In the genomic region with DNA sequence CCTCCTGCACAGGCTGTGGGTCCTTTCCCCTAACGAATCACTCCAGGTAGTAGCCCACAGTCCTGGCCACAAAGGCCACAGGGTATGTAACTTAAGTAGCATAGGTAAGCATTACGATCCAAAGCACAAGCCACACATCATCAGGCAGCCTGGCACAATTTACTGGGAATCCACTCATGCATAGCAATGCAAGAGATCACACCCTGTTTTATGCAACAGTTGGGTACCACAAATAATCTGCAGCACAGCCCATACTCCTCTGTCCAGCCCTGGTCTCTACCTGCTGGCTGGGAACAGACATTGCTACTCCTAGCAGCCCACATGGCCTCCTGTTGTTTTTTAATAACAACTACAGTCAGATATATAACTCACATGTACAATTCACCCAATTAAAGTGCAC, we compare ENCODE assay signal across 10 cellular contexts. TPM values are rescaled to one million over a fixed set of nuclear protein-coding genes. Genes with fewer than 3 reads are reported as not detected.
A peak's percentile ranks its signal among the peaks of the same experiment; 100 is the strongest.
DNase-seq lines count a peak whose midpoint lies in the region; ATAC-seq, FAIRE-seq and TF ChIP-seq lines count a peak whose summit lies in the region.
"Had no signal": no experiment of that assay in that cellular context is flagged by ENCODE, and none has a peak within 500 bp of the region (broad histone marks: within the 10 kb centered on the region; RNA-seq: fewer than 3 reads in every experiment).

No MANE protein-coding gene starts in this region.

- H3K36me3 Mint-ChIP-seq in activated T-cell treated with anti-CD3 and anti-CD28 coated beads, Interleukin-2, amount 50 U/mL, for 4 hours (ENCODE audit: insufficient read depth), result no peaks in the 10 kb centered on the region
- H3K36me3 Mint-ChIP-seq in endothelial cell (ENCODE audit: low read depth, unreplicated experiment), result no peaks in the 10 kb centered on the region

- H3K27ac ChIP-seq in keratinocyte (ENCODE audit: control insufficient read depth, insufficient read depth, low read length) (no peak overlapping the region), thyroid gland (peak overlapping the region in 2 of 3 donors; percentile 15 to 26)

- H3K4me1 Mint-ChIP-seq in activated T-cell treated with anti-CD3 and anti-CD28 coated beads, Interleukin-2, amount 50 U/mL, for 4 hours (ENCODE audit: low read depth), result peaks cover 67% of the 10 kb centered on the region
- H3K4me1 Mint-ChIP-seq in endothelial cell (ENCODE audit: unreplicated experiment), result peaks cover 11% of the 10 kb centered on the region

- FAIRE-seq in keratinocyte (lab: Jason Lieb, UNC), result no peak
- FAIRE-seq: bronchial epithelial cell had no signal

- H3K27ac Mint-ChIP-seq in endothelial cell (ENCODE audit: unreplicated experiment), result no peak overlapping the region

- 42 to 47% methylated on average over 2 of the region's 2 CpGs for WGBS in thyroid gland, 2 donors

- H3K4me3 ChIP-seq in keratinocyte (ENCODE audit: control insufficient read depth in 2 of 3, extremely low read depth in 1 of 3, insufficient read depth in 2 of 3, low read depth in 1 of 3, low read length in 3 of 3) (no peak overlapping the region), thyroid gland (replicated peaks in 1 of 3) (no peak overlapping the region)
- H3K4me3 ChIP-seq: upper lobe of right lung had no signal

- TF ChIP-seq CTCF in keratinocyte (optimal IDR thresholded peaks at IDR 0.05 in 1 of 3, IDR thresholded peaks at IDR 0.05 in 1 of 3, conservative IDR thresholded peaks at IDR 0.05 in 1 of 3; ENCODE audit: extremely low read depth in 1 of 3, insufficient read depth in 2 of 3, low read length in 3 of 3) (no peak), thyroid gland (IDR thresholded peaks at IDR 0.05) (no peak), endothelial cell (IDR thresholded peaks at IDR 0.05; ENCODE audit: unreplicated experiment) (no peak)

- peaks cover 12% of the 10 kb centered on the region for H3K9me1 ChIP-seq in keratinocyte (ENCODE audit: control insufficient read depth, extremely low read depth, insufficient read depth, low read length)

- H3K79me2 ChIP-seq in keratinocyte (ENCODE audit: control insufficient read depth, insufficient read depth, low read length), result peaks cover 68% of the 10 kb centered on the region

- no peaks in the 10 kb centered on the region for H3K27me3 Mint-ChIP-seq in activated T-cell treated with anti-CD3 and anti-CD28 coated beads, Interleukin-2, amount 50 U/mL, for 4 hours (ENCODE audit: low read depth)
- peaks cover 4% of the 10 kb centered on the region for H3K27me3 Mint-ChIP-seq in endothelial cell (ENCODE audit: unreplicated experiment)

- H3K36me3 ChIP-seq in keratinocyte (ENCODE audit: control insufficient read depth in 2 of 2, extremely low read depth in 1 of 2, insufficient read depth in 2 of 2, low read length in 2 of 2) (no peaks in the 10 kb centered on the region), thyroid gland (no peaks in the 10 kb centered on the region)
- H3K36me3 ChIP-seq: upper lobe of right lung had no signal

- dilution Hi-C loops in keratinocyte (cut with MboI; ENCODE audit: extremely low pct_ligation_motif_present, low sequenced_read_pairs), result no loop called here

- DNase-seq in activated T-cell treated with anti-CD3 and anti-CD28 coated beads, Interleukin-2, amount 50 U/mL, for 48 hours, result peak; percentile 33
- DNase-seq in activated T-cell treated with anti-CD3 and anti-CD28 coated beads, Interleukin-2, amount 50 U/mL, for 4 hours, result no peak
- DNase-seq in SW480 (ENCODE audit: low spot score) (peak; percentile 57), keratinocyte (ENCODE audit: low read depth, low spot score) (peak; percentile 2), thyroid gland (peak; percentile 24 to 40), endothelial cell (ENCODE audit: low spot score) (no peak)
- DNase-seq in activated CD4-positive, alpha-beta T cell treated with anti-CD3 and anti-CD28 coated beads, Interleukin-2, amount 50 U/mL, for 1 hour, result no peak
- DNase-seq: upper lobe of right lung had no signal

- no peak overlapping the region for H3K4me2 ChIP-seq in keratinocyte (ENCODE audit: control insufficient read depth, extremely low read depth, insufficient read depth, low read depth, low read length)

- H3K9me3 ChIP-seq in keratinocyte (ENCODE audit: control insufficient read depth, low read depth, low read length) (no peaks in the 10 kb centered on the region), thyroid gland (no peaks in the 10 kb centered on the region)
- H3K9me3 ChIP-seq: upper lobe of right lung had no signal

- peaks cover 6% of the 10 kb centered on the region for H4K20me1 ChIP-seq in keratinocyte (ENCODE audit: control insufficient read depth, extremely low read depth, insufficient read depth, low read length)

- no peak overlapping the region for H2AFZ ChIP-seq in keratinocyte (ENCODE audit: control insufficient read depth, low read length)

- H3K9ac ChIP-seq in keratinocyte (ENCODE audit: control insufficient read depth, extremely low read depth, insufficient read depth, low read length), result no peak overlapping the region

- no peak overlapping the region for H3K4me3 Mint-ChIP-seq in activated T-cell treated with anti-CD3 and anti-CD28 coated beads, Interleukin-2, amount 50 U/mL, for 4 hours
- no peak overlapping the region for H3K4me3 Mint-ChIP-seq in endothelial cell (ENCODE audit: unreplicated experiment)

- intact Hi-C loops in thyroid gland (cut with DNase I), result no loop called here

- no peak for ATAC-seq in activated T-cell treated with anti-CD3 and anti-CD28 coated beads, Interleukin-2, amount 50 U/mL, for 4 hours
- no peak for ATAC-seq in GM21576 (IDR thresholded peaks at IDR 0.05; ENCODE audit: unreplicated experiment)

- no peak for TF ChIP-seq POLR2A in thyroid gland (IDR thresholded peaks at IDR 0.05)

- H3K4me1 ChIP-seq in keratinocyte (ENCODE audit: control insufficient read depth, extremely low read depth, insufficient read depth, low read length), result peaks cover 28% of the 10 kb centered on the region
- H3K4me1 ChIP-seq in thyroid gland, result peaks cover 14 to 34% of the 10 kb centered on the region in 2 donors

- H3K27me3 ChIP-seq in keratinocyte (ENCODE audit: control insufficient read depth, extremely low read depth, insufficient read depth, low read length) (no peaks in the 10 kb centered on the region), thyroid gland (no peaks in the 10 kb centered on the region)
- H3K27me3 ChIP-seq: upper lobe of right lung had no signal

- no peaks in the 10 kb centered on the region for H3K9me3 Mint-ChIP-seq in activated T-cell treated with anti-CD3 and anti-CD28 coated beads, Interleukin-2, amount 50 U/mL, for 4 hours
- H3K9me3 Mint-ChIP-seq in endothelial cell (ENCODE audit: unreplicated experiment), result no peaks in the 10 kb centered on the region

RNA-seq across cellular contexts. Expression of a gene that starts 34.3 kb away (rescaled TPM):
- total RNA-seq in activated T-cell treated with anti-CD3 and anti-CD28 coated beads, Interleukin-2, amount 50 U/mL, for 4 hours, result 10 to 100 TPM; 29.6 to 32.2 (median 30.0) TPM
- 26.6 to 40.2 TPM (median 32.7 TPM) in 3 replicates for polyA plus RNA-seq in keratinocyte
- polyA plus RNA-seq in keratinocyte (2011; ENCODE audit: low read depth), result 72.0 TPM
- polyA plus RNA-seq in keratinocyte (2011; cell fraction: cytosol; rRNA removed), result 27.9 and 36.1 TPM in 2 replicates
- 45.9 and 47.2 TPM in 2 replicates for polyA plus RNA-seq in keratinocyte (2011; cell fraction: nucleus; rRNA removed)
- 37.8 and 50.5 TPM in 2 replicates for polyA plus RNA-seq in keratinocyte (2012; ENCODE audit: low replicate concordance)
- 22.2 to 50.0 TPM (median 27.8 TPM) in 3 replicates for polyA minus RNA-seq in keratinocyte
- 22.3 TPM for polyA minus RNA-seq in keratinocyte (2011; cell fraction: cytosol; rRNA and poly(A)+ RNA removed)
- polyA minus RNA-seq in keratinocyte (2011; cell fraction: nucleus; rRNA and poly(A)+ RNA removed), result 45.9 and 90.8 TPM in 2 replicates
- total RNA-seq in thyroid gland (10 to 100 TPM; 37.1 to 48.1 (median 46.3) TPM), endothelial cell (ENCODE audit: unreplicated experiment) (70.5 TPM)

Comparison
In these comparisons a context has a peak if more than half of its experiments do, and no peak if none do; other contexts are left out.
1. DNase-seq: peak in activated T-cell treated with anti-CD3 and anti-CD28 coated beads, Interleukin-2, amount 50 U/mL, for 48 hours (2 of 2), SW480 (single experiment), keratinocyte (single experiment) and thyroid gland (2 of 2); none in activated T-cell treated with anti-CD3 and anti-CD28 coated beads, Interleukin-2, amount 50 U/mL, for 4 hours (single experiment), endothelial cell (single experiment) and activated CD4-positive, alpha-beta T cell treated with anti-CD3 and anti-CD28 coated beads, Interleukin-2, amount 50 U/mL, for 1 hour (single experiment).